In genomic region chr18:10457798-10458197, GRCh38 we compare ENCODE assay signal across 19 cellular contexts. TPM values are rescaled to one million over a fixed set of nuclear protein-coding genes. Genes with fewer than 3 reads are reported as not detected.
"Had no signal": no experiment of that assay in that cellular context is flagged by ENCODE, and none has a peak within 500 bp of the region (broad histone marks: within the 10 kb centered on the region; RNA-seq: fewer than 3 reads in every experiment).

No MANE protein-coding gene starts in this region.

- H3K4me3 ChIP-seq: cardiac muscle cell had no signal

- H3K9me3 ChIP-seq: SK-N-SH, upper lobe of left lung had no signal

- H3K9ac ChIP-seq: parathyroid adenoma, SK-N-SH had no signal

- H3K4me2 ChIP-seq: SK-N-SH had no signal

- H3K4me3 Mint-ChIP-seq: activated CD4-positive, alpha-beta memory T cell treated with anti-CD3 and anti-CD28 coated beads for 36 hours; activated naive CD8-positive, alpha-beta T cell treated with anti-CD3 and anti-CD28 coated beads for 36 hours; activated T-cell treated with anti-CD3 and anti-CD28 coated beads, Interleukin-2, amount 50 U/mL, for 4 hours; effector memory CD8-positive, alpha-beta T cell; stimulated activated naive B cell treated with anti-CD40 and anti-IgM and Interleukin-4, amounts not matched to agents 10 μg/mL and 1 μg/mL and 100 μg/mL, for 72 hours had no signal

- H2AFZ ChIP-seq: parathyroid adenoma had no signal

- H3K27ac Mint-ChIP-seq: activated CD4-positive, alpha-beta memory T cell treated with anti-CD3 and anti-CD28 coated beads for 36 hours; activated naive CD8-positive, alpha-beta T cell treated with anti-CD3 and anti-CD28 coated beads for 36 hours; effector memory CD8-positive, alpha-beta T cell; stimulated activated naive B cell treated with anti-CD40 and anti-IgM and Interleukin-4, amounts not matched to agents 10 μg/mL and 1 μg/mL and 100 μg/mL, for 72 hours had no signal

- H3K36me3 ChIP-seq: cardiac muscle cell, upper lobe of left lung had no signal

- H3K79me2 ChIP-seq: parathyroid adenoma had no signal

- H3K36me3 Mint-ChIP-seq: activated CD4-positive, alpha-beta memory T cell treated with anti-CD3 and anti-CD28 coated beads for 36 hours; activated naive CD8-positive, alpha-beta T cell treated with anti-CD3 and anti-CD28 coated beads for 36 hours had no signal

- H3K27ac ChIP-seq: cardiac muscle cell, parathyroid adenoma, upper lobe of left lung, VCaP had no signal

- ATAC-seq: activated T-cell treated with anti-CD3 and anti-CD28 coated beads, Interleukin-2, amount 50 U/mL, for 4 hours; effector memory CD8-positive, alpha-beta T cell; left ventricle myocardium superior; stimulated activated naive B cell treated with anti-CD40 and anti-IgM and Interleukin-4, amounts not matched to agents 10 μg/mL and 1 μg/mL and 100 μg/mL, for 72 hours had no signal

- H3K9me3 Mint-ChIP-seq: activated CD4-positive, alpha-beta memory T cell treated with anti-CD3 and anti-CD28 coated beads for 36 hours; activated naive CD8-positive, alpha-beta T cell treated with anti-CD3 and anti-CD28 coated beads for 36 hours had no signal

- DNase-seq: activated CD4-positive, alpha-beta memory T cell treated with anti-CD3 and anti-CD28 coated beads for 36 hours; activated gamma-delta T cell treated with Interleukin-2 at 50 U/mL for 16 hours; activated naive CD8-positive, alpha-beta T cell treated with anti-CD3 and anti-CD28 coated beads for 36 hours; activated T-cell treated with anti-CD3 and anti-CD28 coated beads, Interleukin-2, amount 50 U/mL, for 4 hours; anterior cingulate cortex; effector memory CD8-positive, alpha-beta T cell; erythroblast; left ventricle myocardium superior; mesenchymal stem cell; retina; SK-N-SH; stimulated activated CD4-positive, alpha-beta T cell treated with anti-CD3 and anti-CD28 coated beads, Interleukin-1b, Interleukin-23, amount 100 ng/mL, for 48 hours; stimulated activated naive B cell treated with anti-CD40 and anti-IgM and Interleukin-4, amounts not matched to agents 10 μg/mL and 1 μg/mL and 100 μg/mL, for 72 hours; substantia nigra; T-helper 1 cell; upper lobe of left lung had no signal

RNA-seq across cellular contexts. Expression of gene APCDD1, which starts 3.4 kb away (rescaled TPM):
- total RNA-seq: activated CD4-positive, alpha-beta memory T cell treated with anti-CD3 and anti-CD28 coated beads for 36 hours; activated naive CD8-positive, alpha-beta T cell treated with anti-CD3 and anti-CD28 coated beads for 36 hours had no signal
